ENCODE assay signal across 26 cellular contexts in the genomic region with DNA sequence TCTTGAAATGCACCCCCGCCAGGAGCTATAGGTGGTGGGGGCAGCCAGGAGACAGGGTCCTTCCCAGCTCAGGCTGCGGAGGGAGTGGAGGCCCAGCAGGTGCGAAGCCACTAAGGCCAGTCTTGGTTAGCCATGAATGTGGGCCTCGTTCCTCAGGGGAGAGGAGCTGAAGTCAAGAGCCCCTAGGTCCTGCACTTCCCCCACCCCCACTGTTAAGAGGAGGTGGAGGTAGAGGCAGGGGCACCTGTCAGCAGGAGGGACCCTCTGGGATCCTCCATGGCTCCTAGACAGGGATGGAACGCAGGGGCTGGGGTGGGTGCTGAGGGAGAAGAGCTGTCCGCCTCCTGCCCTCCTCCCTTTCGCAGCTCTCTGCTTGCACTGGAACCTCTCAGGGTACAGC. TPM values are rescaled to one million over a fixed set of nuclear protein-coding genes. Genes with fewer than 3 reads are reported as not detected.
A peak's percentile ranks its signal among the peaks of the same experiment; 100 is the strongest.
DNase-seq lines count a peak whose midpoint lies in the region; ATAC-seq, FAIRE-seq and TF ChIP-seq lines count a peak whose summit lies in the region.
"Had no signal": no experiment of that assay in that cellular context is flagged by ENCODE, and none has a peak within 500 bp of the region (broad histone marks: within the 10 kb centered on the region; RNA-seq: fewer than 3 reads in every experiment).

No MANE protein-coding gene starts in this region.

- no peaks in the 10 kb centered on the region for H3K36me3 Mint-ChIP-seq in endodermal cell (ENCODE audit: low read depth)
- H3K36me3 Mint-ChIP-seq: brain; CD4-positive, CD25-positive, alpha-beta regulatory T cell had no signal

- DNase-seq in HCT116 (ENCODE audit: low read depth, low spot score) (no peak), endodermal cell (peak; percentile 60), osteoblast (ENCODE audit: insufficient read length, low spot score, missing footprints) (peak; percentile 76), NCI-H128 (lab: John Stamatoyannopoulos, UW; ENCODE audit: unreplicated experiment) (no peak), H54 (ENCODE audit: insufficient read length, low spot score) (no peak), NCI-H1092 (lab: John Stamatoyannopoulos, UW) (no peak), SIG-M5 (lab: John Stamatoyannopoulos, UW) (no peak)
- DNase-seq: activated CD4-positive, alpha-beta T cell treated with anti-CD3 and anti-CD28 coated beads for 4 hours; CD4-positive, CD25-positive, alpha-beta regulatory T cell; effector memory CD4-positive, alpha-beta T cell; EL; foreskin keratinocyte; left ventricle myocardium superior; NCI-H1694; NCI-H510A; SJCRH30; stimulated activated CD4-positive, alpha-beta T cell treated with anti-CD3 and anti-CD28 coated beads, Interleukin-15, amount 100 ng/mL, for 24 hours; thyroid gland had no signal

- H2AFZ ChIP-seq in HCT116 (ENCODE audit: low read depth, low read length, poor library complexity, severe bottlenecking) = no peak overlapping the region
- no peak overlapping the region for H2AFZ ChIP-seq in osteoblast (ENCODE audit: low read length)

- H3K4me1 Mint-ChIP-seq in endodermal cell = peaks cover 34% of the 10 kb centered on the region

- FAIRE-seq in H54 (lab: Jason Lieb, UNC) = no peak
- FAIRE-seq: colon, islet of Langerhans had no signal

- TF ChIP-seq POLR2A in HCT116 (IDR thresholded peaks at IDR 0.05; ENCODE audit: borderline replicate concordance, extremely low read depth, insufficient read depth, insufficient read length) (no peak), H54 (IDR thresholded peaks at IDR 0.05; ENCODE audit: low read depth, low read length) (no peak)

- H3K9me3 ChIP-seq in ES-I3 (ENCODE audit: control insufficient read depth, insufficient read depth, low read length) (no peaks in the 10 kb centered on the region), HCT116 (ENCODE audit: control insufficient read depth in 1 of 2, insufficient read depth in 1 of 2, low read depth in 1 of 2, low read length in 2 of 2) (no peaks in the 10 kb centered on the region), endodermal cell (ENCODE audit: control insufficient read depth, low read length) (peaks cover under 1% of the 10 kb centered on the region), osteoblast (ENCODE audit: low read depth, low read length) (no peaks in the 10 kb centered on the region)
- H3K9me3 ChIP-seq: Peyer's patch, SJCRH30, thyroid gland had no signal

- CTCF ChIA-PET in HCT116 (lab: Charles Lee) = interaction anchor here (1.5 kb wide), 1 partner anchor 277 kb away, joined by 8 read pairs; no protein-coding TSS in a partner anchor

- H3K36me3 ChIP-seq in ES-I3 (ENCODE audit: insufficient read depth, low read length) (no peaks in the 10 kb centered on the region), HCT116 (ENCODE audit: control insufficient read depth in 1 of 2, insufficient read depth in 2 of 2, low read length in 2 of 2) (no peaks in the 10 kb centered on the region), endodermal cell (ENCODE audit: control insufficient read depth, insufficient read depth, low read length) (no peaks in the 10 kb centered on the region), osteoblast (ENCODE audit: insufficient read depth, low read length) (no peaks in the 10 kb centered on the region)
- H3K36me3 ChIP-seq: Peyer's patch, SJCRH30, thyroid gland had no signal

- H3K4me1 ChIP-seq in ES-I3 (ENCODE audit: insufficient read depth, low read length) (peaks cover 12% of the 10 kb centered on the region), HCT116 (ENCODE audit: control insufficient read depth in 1 of 2, insufficient read depth in 2 of 2, low read length in 2 of 2) (peaks cover 10 to 24% of the 10 kb centered on the region in 2 experiments; a peak in 3 of 4 replicates), endodermal cell (ENCODE audit: control insufficient read depth, insufficient read depth, low read length) (peaks cover 26% of the 10 kb centered on the region), osteoblast (ENCODE audit: insufficient read depth, low read length) (no peaks in the 10 kb centered on the region)

- peak overlapping the region; percentile 83; the same call in 1 of the 2 replicates for H3K4me2 ChIP-seq in HCT116 (ENCODE audit: low read length)
- H3K4me2 ChIP-seq in osteoblast (ENCODE audit: insufficient read depth, low read length) = no peak overlapping the region

- no peak for TF ChIP-seq RAD21 in HCT116 (IDR thresholded peaks at IDR 0.05; ENCODE audit: low read depth)

- H3K27me3 ChIP-seq in HCT116 (ENCODE audit: insufficient read depth, low read length) = no peaks in the 10 kb centered on the region
- peaks cover 13% of the 10 kb centered on the region for H3K27me3 ChIP-seq in endodermal cell (ENCODE audit: control insufficient read depth, insufficient read depth, low read length, poor library complexity, severe bottlenecking)
- peaks cover 59% of the 10 kb centered on the region for H3K27me3 ChIP-seq in osteoblast (ENCODE audit: insufficient read depth, low read length)
- H3K27me3 ChIP-seq: SJCRH30, thyroid gland had no signal

- H4K20me1 ChIP-seq in HCT116 (ENCODE audit: insufficient read depth) (no peaks in the 10 kb centered on the region), osteoblast (ENCODE audit: insufficient read depth, low read length) (no peaks in the 10 kb centered on the region)

- no TSS peak for BruUV-seq in HCT116 (replicated peaks; lab: Mats Ljungman, UMichigan)

- H3K27me3 Mint-ChIP-seq in endodermal cell (ENCODE audit: insufficient read depth) = peaks cover 21% of the 10 kb centered on the region

- POLR2A ChIA-PET in HCT116 (lab: Charles Lee) = interaction anchor here (1.6 kb wide), 1 partner anchor 32 kb away, joined by 5 read pairs; no protein-coding TSS in a partner anchor

- intact Hi-C loops in HCT116 (cut with micrococcal nuclease) = no loop called here

- H3K4me3 ChIP-seq in HCT116 (replicated peaks in 1 of 2; ENCODE audit: low read depth in 1 of 2, low read length in 2 of 2) = no peak overlapping the region
- no peak overlapping the region for H3K4me3 ChIP-seq in endodermal cell (ENCODE audit: low read length)
- no peak overlapping the region for H3K4me3 ChIP-seq in osteoblast (ENCODE audit: insufficient read depth, low read length)
- H3K4me3 ChIP-seq: SJCRH30 had no signal

- H3K9ac ChIP-seq in ES-I3 (ENCODE audit: low read depth, low read length) = peak overlapping the region; percentile 69; the same call in 1 of the 2 replicates
- H3K9ac ChIP-seq in HCT116 (ENCODE audit: low read length) = no peak overlapping the region
- H3K9ac ChIP-seq in endodermal cell (ENCODE audit: extremely low read depth, low read length, poor library complexity, severe bottlenecking) = no peak overlapping the region

- H3K9me3 Mint-ChIP-seq in endodermal cell = no peaks in the 10 kb centered on the region
- H3K9me3 Mint-ChIP-seq: stimulated activated naive CD8-positive, alpha-beta T cell treated with anti-CD3 and anti-CD28 coated beads, Interleukin-15, Interleukin-2, amounts not matched to agents 100 ng/mL and 50 ng/mL, for 24 hours had no signal

- ATAC-seq in HCT116 = no peak

- RAD21 ChIA-PET in HCT116 (lab: Charles Lee; ENCODE audit: low non-redundant PET in 1 of 2, low total read pairs in 2 of 2, uncharacterized antibody in 2 of 2, unreplicated experiment in 2 of 2) = interaction anchor here in 1 of 2 experiments (1.4 kb wide), 1 partner anchor 21 kb away, joined by 3 read pairs; no protein-coding TSS in a partner anchor

- H3K9me2 ChIP-seq in HCT116 (ENCODE audit: insufficient read depth) = no peaks in the 10 kb centered on the region

- TF ChIP-seq CTCF in HCT116 (IDR thresholded peaks at IDR 0.05 in 2 of 3, conservative IDR thresholded peaks at IDR 0.05 in 1 of 3; ENCODE audit: borderline replicate concordance in 1 of 3, insufficient read depth in 1 of 3, low read depth in 2 of 3, low read length in 2 of 3) (no peak), endodermal cell (conservative IDR thresholded peaks at IDR 0.05) (no peak), osteoblast (IDR thresholded peaks at IDR 0.05; ENCODE audit: extremely low read depth, low read depth, low read length) (no peak)

- H3K27ac ChIP-seq in HCT116 (ENCODE audit: low read depth, low read length) (no peak overlapping the region), endodermal cell (ENCODE audit: low read depth, low read length) (no peak overlapping the region), osteoblast (ENCODE audit: low read depth, low read length) (no peak overlapping the region)
- H3K27ac ChIP-seq: foreskin keratinocyte, SJCRH30, thyroid gland had no signal

- peak overlapping the region; percentile 48 for H3K27ac Mint-ChIP-seq in endodermal cell
- H3K27ac Mint-ChIP-seq: CD4-positive, CD25-positive, alpha-beta regulatory T cell; stimulated activated naive CD8-positive, alpha-beta T cell treated with anti-CD3 and anti-CD28 coated beads, Interleukin-15, Interleukin-2, amounts not matched to agents 100 ng/mL and 50 ng/mL, for 24 hours had no signal

- no peaks in the 10 kb centered on the region for H3K79me2 ChIP-seq in HCT116 (ENCODE audit: insufficient read depth, low read length)
- H3K79me2 ChIP-seq in osteoblast (ENCODE audit: insufficient read depth, low read length) = no peaks in the 10 kb centered on the region

- 81% methylated on average over 7 of the region's 7 CpGs; no CpG with 5 or more reads in 1 of the 2 experiments for WGBS in endodermal cell (ENCODE audit: insufficient coverage in 1 of 2, insufficient read length in 1 of 2), 2 experiments

- peak overlapping the region; percentile 39 for H3K4me3 Mint-ChIP-seq in endodermal cell
- H3K4me3 Mint-ChIP-seq: brain; stimulated activated naive CD8-positive, alpha-beta T cell treated with anti-CD3 and anti-CD28 coated beads, Interleukin-15, Interleukin-2, amounts not matched to agents 100 ng/mL and 50 ng/mL, for 24 hours had no signal

TF ChIP-seq in HCT116, 20 proteins besides CTCF, POLR2A, EP300 and RAD21 (continues in another document):
- TF ChIP-seq SIN3A (IDR thresholded peaks at IDR 0.05; ENCODE audit: low read depth) = no peak
- TF ChIP-seq TCF7L2 (IDR thresholded peaks at IDR 0.05; ENCODE audit: borderline replicate concordance, extremely low read depth, insufficient read depth, insufficient read length) = no peak
- TF ChIP-seq EZH2phosphoT487 (IDR thresholded peaks at IDR 0.05; ENCODE audit: borderline replicate concordance) = no peak
- no peak for TF ChIP-seq JUND (IDR thresholded peaks at IDR 0.05)
- TF ChIP-seq CEBPB (IDR thresholded peaks at IDR 0.05; ENCODE audit: low read depth) = no peak

RNA-seq across cellular contexts. Expression of gene MATN1, which starts 37.1 kb away (rescaled TPM):
- total RNA-seq in HCT116 (2021; ENCODE audit: unreplicated experiment) (0.12 TPM), endodermal cell (not detected), osteoblast (under 0.01 TPM in 1 of 2 replicates, not detected in the other)
- 0.05 and 0.18 TPM in 2 replicates for polyA plus RNA-seq in HCT116 (2012)
- polyA plus RNA-seq in endodermal cell (2013, experiment 1 of 2) = 0.32 TPM
- polyA plus RNA-seq in endodermal cell (2013, experiment 2 of 2) = not detected
- total RNA-seq: esophagus mucosa, HT-29, left ventricle myocardium superior, Peyer's patch had no signal
- polyA plus RNA-seq: CD4-positive, CD25-positive, alpha-beta regulatory T cell; foreskin keratinocyte had no signal

Comparison
In these comparisons a context has a peak if more than half of its experiments do, and no peak if none do; other contexts are left out.
1. DNase-seq: peak in endodermal cell (single experiment) and osteoblast (single experiment); none in HCT116 (single experiment), NCI-H128 (single experiment), H54 (single experiment), NCI-H1092 (single experiment) and SIG-M5 (single experiment).